1 cellular context compared by ENCODE assay signal in genomic region chr9:129487658-129488483, GRCh38.
TF ChIP-seq lines count a peak whose summit lies in the region.

No MANE protein-coding gene starts in this region.

TF ChIP-seq in HepG2, 621 proteins besides CTCF, POLR2A, EP300 and RAD21 (continued from another document and continues in another):
- TF ChIP-seq ZNF280D (CRISPR knock-in tag; IDR thresholded peaks at IDR 0.05) (no peak; the same call in 1 of the 2 replicates), ZNF207 (IDR thresholded peaks at IDR 0.05; ENCODE audit: borderline replicate concordance) (no peak), MYNN (CRISPR knock-in tag; IDR thresholded peaks at IDR 0.05; ENCODE audit: low read depth) (no peak), ZNF790 (CRISPR knock-in tag; IDR thresholded peaks at IDR 0.05; ENCODE audit: borderline replicate concordance) (no peak), ZNF777 (CRISPR knock-in tag; IDR thresholded peaks at IDR 0.05) (no peak), AFF4 (CRISPR knock-in tag; IDR thresholded peaks at IDR 0.05) (no peak), E2F2 (CRISPR knock-in tag; IDR thresholded peaks at IDR 0.05; ENCODE audit: borderline replicate concordance) (no peak), ZNF232 (CRISPR knock-in tag; IDR thresholded peaks at IDR 0.05; ENCODE audit: borderline replicate concordance) (no peak), PHF5A (CRISPR knock-in tag; IDR thresholded peaks at IDR 0.05; ENCODE audit: low read depth, unreplicated experiment) (no peak), PBX3 (CRISPR knock-in tag; IDR thresholded peaks at IDR 0.05; ENCODE audit: borderline replicate concordance) (no peak), ASH2L (IDR thresholded peaks at IDR 0.05; ENCODE audit: insufficient read length, low read depth, low read length) (peak; percentile 43), ZKSCAN5 (CRISPR knock-in tag; IDR thresholded peaks at IDR 0.05) (no peak), ZBTB38 (CRISPR knock-in tag; IDR thresholded peaks at IDR 0.05) (peak; percentile 64; the same call in 1 of the 2 replicates), MLX (CRISPR knock-in tag; IDR thresholded peaks at IDR 0.05) (no peak), ATAD3A (CRISPR knock-in tag; IDR thresholded peaks at IDR 0.05) (no peak), PCBP2 (optimal IDR thresholded peaks at IDR 0.05; ENCODE audit: low read depth, low read length, poor library complexity, severe bottlenecking) (no peak), NKX3-1 (CRISPR knock-in tag; IDR thresholded peaks at IDR 0.05) (no peak), ZNF235 (CRISPR knock-in tag; IDR thresholded peaks at IDR 0.05; ENCODE audit: borderline replicate concordance) (no peak), ZNF780A (CRISPR knock-in tag; IDR thresholded peaks at IDR 0.05) (no peak; the same call in 1 of the 2 replicates), MED8 (CRISPR knock-in tag; IDR thresholded peaks at IDR 0.05; ENCODE audit: insufficient replicate concordance) (no peak), ZNF841 (CRISPR knock-in tag; IDR thresholded peaks at IDR 0.05; ENCODE audit: borderline replicate concordance) (no peak), ZNF543 (CRISPR knock-in tag; IDR thresholded peaks at IDR 0.05) (no peak), KAT2B (IDR thresholded peaks at IDR 0.05; ENCODE audit: borderline replicate concordance, low read depth, low read length) (no peak), ZNF260 (CRISPR knock-in tag; IDR thresholded peaks at IDR 0.05; ENCODE audit: borderline replicate concordance, low read depth) (no peak), SNAPC2 (CRISPR knock-in tag; IDR thresholded peaks at IDR 0.05) (0 out of 2 replicates have a peak, but pooled peaks have one; percentile 20), ZNF564 (CRISPR knock-in tag; IDR thresholded peaks at IDR 0.05) (no peak), ZNF605 (CRISPR knock-in tag; IDR thresholded peaks at IDR 0.05) (no peak), AKNA (CRISPR knock-in tag; IDR thresholded peaks at IDR 0.05; ENCODE audit: borderline replicate concordance) (no peak), SP5 (CRISPR knock-in tag; IDR thresholded peaks at IDR 0.05; ENCODE audit: borderline replicate concordance, low read depth) (peak; percentile 41; the same call in 1 of the 2 replicates), NFIB (CRISPR knock-in tag; IDR thresholded peaks at IDR 0.05; ENCODE audit: borderline replicate concordance) (no peak), SNRNP70 (IDR thresholded peaks at IDR 0.05; ENCODE audit: low read depth, low read length) (no peak), ZNF326 (CRISPR knock-in tag; IDR thresholded peaks at IDR 0.05; ENCODE audit: borderline replicate concordance) (no peak), NFE2L1 (CRISPR knock-in tag; IDR thresholded peaks at IDR 0.05; ENCODE audit: borderline replicate concordance) (no peak), ZNF282 (IDR thresholded peaks at IDR 0.05; ENCODE audit: partially characterized antibody) (no peak), TCF7 (IDR thresholded peaks at IDR 0.05; ENCODE audit: low read depth) (no peak)
- TF ChIP-seq, protein P1, sequence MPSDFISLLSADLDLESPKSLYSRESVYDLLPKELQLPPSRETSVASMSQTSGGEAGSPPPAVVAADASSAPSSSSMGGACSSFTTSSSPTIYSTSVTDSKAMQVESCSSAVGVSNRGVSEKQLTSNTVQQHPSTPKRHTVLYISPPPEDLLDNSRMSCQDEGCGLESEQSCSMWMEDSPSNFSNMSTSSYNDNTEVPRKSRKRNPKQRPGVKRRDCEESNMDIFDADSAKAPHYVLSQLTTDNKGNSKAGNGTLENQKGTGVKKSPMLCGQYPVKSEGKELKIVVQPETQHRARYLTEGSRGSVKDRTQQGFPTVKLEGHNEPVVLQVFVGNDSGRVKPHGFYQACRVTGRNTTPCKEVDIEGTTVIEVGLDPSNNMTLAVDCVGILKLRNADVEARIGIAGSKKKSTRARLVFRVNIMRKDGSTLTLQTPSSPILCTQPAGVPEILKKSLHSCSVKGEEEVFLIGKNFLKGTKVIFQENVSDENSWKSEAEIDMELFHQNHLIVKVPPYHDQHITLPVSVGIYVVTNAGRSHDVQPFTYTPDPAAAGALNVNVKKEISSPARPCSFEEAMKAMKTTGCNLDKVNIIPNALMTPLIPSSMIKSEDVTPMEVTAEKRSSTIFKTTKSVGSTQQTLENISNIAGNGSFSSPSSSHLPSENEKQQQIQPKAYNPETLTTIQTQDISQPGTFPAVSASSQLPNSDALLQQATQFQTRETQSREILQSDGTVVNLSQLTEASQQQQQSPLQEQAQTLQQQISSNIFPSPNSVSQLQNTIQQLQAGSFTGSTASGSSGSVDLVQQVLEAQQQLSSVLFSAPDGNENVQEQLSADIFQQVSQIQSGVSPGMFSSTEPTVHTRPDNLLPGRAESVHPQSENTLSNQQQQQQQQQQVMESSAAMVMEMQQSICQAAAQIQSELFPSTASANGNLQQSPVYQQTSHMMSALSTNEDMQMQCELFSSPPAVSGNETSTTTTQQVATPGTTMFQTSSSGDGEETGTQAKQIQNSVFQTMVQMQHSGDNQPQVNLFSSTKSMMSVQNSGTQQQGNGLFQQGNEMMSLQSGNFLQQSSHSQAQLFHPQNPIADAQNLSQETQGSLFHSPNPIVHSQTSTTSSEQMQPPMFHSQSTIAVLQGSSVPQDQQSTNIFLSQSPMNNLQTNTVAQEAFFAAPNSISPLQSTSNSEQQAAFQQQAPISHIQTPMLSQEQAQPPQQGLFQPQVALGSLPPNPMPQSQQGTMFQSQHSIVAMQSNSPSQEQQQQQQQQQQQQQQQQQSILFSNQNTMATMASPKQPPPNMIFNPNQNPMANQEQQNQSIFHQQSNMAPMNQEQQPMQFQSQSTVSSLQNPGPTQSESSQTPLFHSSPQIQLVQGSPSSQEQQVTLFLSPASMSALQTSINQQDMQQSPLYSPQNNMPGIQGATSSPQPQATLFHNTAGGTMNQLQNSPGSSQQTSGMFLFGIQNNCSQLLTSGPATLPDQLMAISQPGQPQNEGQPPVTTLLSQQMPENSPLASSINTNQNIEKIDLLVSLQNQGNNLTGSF (CRISPR knock-in tag; IDR thresholded peaks at IDR 0.05), result no peak
- TF ChIP-seq, protein P2, sequence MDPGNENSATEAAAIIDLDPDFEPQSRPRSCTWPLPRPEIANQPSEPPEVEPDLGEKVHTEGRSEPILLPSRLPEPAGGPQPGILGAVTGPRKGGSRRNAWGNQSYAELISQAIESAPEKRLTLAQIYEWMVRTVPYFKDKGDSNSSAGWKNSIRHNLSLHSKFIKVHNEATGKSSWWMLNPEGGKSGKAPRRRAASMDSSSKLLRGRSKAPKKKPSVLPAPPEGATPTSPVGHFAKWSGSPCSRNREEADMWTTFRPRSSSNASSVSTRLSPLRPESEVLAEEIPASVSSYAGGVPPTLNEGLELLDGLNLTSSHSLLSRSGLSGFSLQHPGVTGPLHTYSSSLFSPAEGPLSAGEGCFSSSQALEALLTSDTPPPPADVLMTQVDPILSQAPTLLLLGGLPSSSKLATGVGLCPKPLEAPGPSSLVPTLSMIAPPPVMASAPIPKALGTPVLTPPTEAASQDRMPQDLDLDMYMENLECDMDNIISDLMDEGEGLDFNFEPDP (CRISPR knock-in tag; conservative IDR thresholded peaks at IDR 0.05), result 0 out of 2 replicates have a peak, but pooled peaks have one; percentile 32
